In genomic region chr12:92136883-92137582, GRCh38 we compare ENCODE assay signal across 8 cellular contexts. TPM values are rescaled to one million over a fixed set of nuclear protein-coding genes. Genes with fewer than 3 reads are reported as not detected.
DNase-seq lines count a peak whose midpoint lies in the region; ATAC-seq and TF ChIP-seq lines count a peak whose summit lies in the region.

No MANE protein-coding gene starts in this region.

- H3K27me3 Mint-ChIP-seq in activated B cell treated with CpG ODN at 0.5 μM for 24 hours = no peaks in the 10 kb centered on the region
- no peaks in the 10 kb centered on the region for H3K27me3 Mint-ChIP-seq in stimulated activated naive CD8-positive, alpha-beta T cell treated with anti-CD3 and anti-CD28 coated beads, Interleukin-15, Interleukin-2, amounts not matched to agents 100 ng/mL and 50 ng/mL, for 24 hours

- ATAC-seq in activated B cell treated with CpG ODN at 0.5 μM for 24 hours (ENCODE audit: low read depth) (no peak), HG03159 (IDR thresholded peaks at IDR 0.05; ENCODE audit: unreplicated experiment) (no peak)

- H3K4me1 ChIP-seq in right atrium auricular region = peaks cover 0 to 73% of the 10 kb centered on the region in 2 donors
- peaks cover 0 to 83% (median 41%) of the 10 kb centered on the region in 4 donors for H3K4me1 ChIP-seq in tibial artery

- TF ChIP-seq CTCF in AG09309 (IDR thresholded peaks at IDR 0.05; ENCODE audit: control insufficient read depth, insufficient read depth, low read depth, low read length, missing control alignments) (no peak), HFF-Myc (IDR thresholded peaks at IDR 0.05; ENCODE audit: low read depth, low read length, missing control alignments) (no peak), activated B cell treated with CpG ODN at 0.5 μM for 24 hours (IDR thresholded peaks at IDR 0.05) (no peak), right atrium auricular region (IDR thresholded peaks at IDR 0.05) (no peak), tibial artery (IDR thresholded peaks at IDR 0.05) (no peak)

- H3K4me3 Mint-ChIP-seq in activated B cell treated with CpG ODN at 0.5 μM for 24 hours = peak overlapping the region; percentile 98
- peak overlapping the region; percentile 100 for H3K4me3 Mint-ChIP-seq in stimulated activated naive CD8-positive, alpha-beta T cell treated with anti-CD3 and anti-CD28 coated beads, Interleukin-15, Interleukin-2, amounts not matched to agents 100 ng/mL and 50 ng/mL, for 24 hours

- H3K4me1 Mint-ChIP-seq in activated B cell treated with CpG ODN at 0.5 μM for 24 hours = peaks cover 79% of the 10 kb centered on the region
- H3K4me1 Mint-ChIP-seq in stimulated activated naive CD8-positive, alpha-beta T cell treated with anti-CD3 and anti-CD28 coated beads, Interleukin-15, Interleukin-2, amounts not matched to agents 100 ng/mL and 50 ng/mL, for 24 hours (ENCODE audit: low read depth) = peaks cover 77% of the 10 kb centered on the region

- peaks cover 89% of the 10 kb centered on the region for H3K36me3 Mint-ChIP-seq in activated B cell treated with CpG ODN at 0.5 μM for 24 hours (ENCODE audit: low read depth)
- H3K36me3 Mint-ChIP-seq in stimulated activated naive CD8-positive, alpha-beta T cell treated with anti-CD3 and anti-CD28 coated beads, Interleukin-15, Interleukin-2, amounts not matched to agents 100 ng/mL and 50 ng/mL, for 24 hours (ENCODE audit: low read depth) = peaks cover 60% of the 10 kb centered on the region

- H3K4me3 ChIP-seq in AG09309 (ENCODE audit: control insufficient read depth, low read depth, low read length) = no peak overlapping the region
- no peak overlapping the region for H3K4me3 ChIP-seq in HFF-Myc (replicated peaks; ENCODE audit: low read depth, low read length)
- peak overlapping the region; percentile 84 to 100 for H3K4me3 ChIP-seq in right atrium auricular region
- H3K4me3 ChIP-seq in tibial artery = peak overlapping the region in 1 of 2 donors; percentile 94

- in situ Hi-C loops in KBM-7 (cut with MboI; ENCODE audit: low pct_unique_long_range_greater_than_20kb, low sequenced_read_pairs) = no loop called here

- H3K27me3 ChIP-seq in right atrium auricular region (no peaks in the 10 kb centered on the region), tibial artery (no peaks in the 10 kb centered on the region)

- CTCF ChIA-PET in activated B cell treated with CpG ODN at 0.5 μM for 24 hours (lab: Charles Lee) = interaction anchor here (0.7 to 2.0 kb wide), 6 partner anchors 36 to 755 kb away, joined by 3 to 10 read pairs (median 4); no protein-coding TSS in a partner anchor

- peak overlapping the region; percentile 69 for H3K27ac Mint-ChIP-seq in activated B cell treated with CpG ODN at 0.5 μM for 24 hours
- peak overlapping the region; percentile 93 for H3K27ac Mint-ChIP-seq in stimulated activated naive CD8-positive, alpha-beta T cell treated with anti-CD3 and anti-CD28 coated beads, Interleukin-15, Interleukin-2, amounts not matched to agents 100 ng/mL and 50 ng/mL, for 24 hours

- intact Hi-C loops in activated B cell treated with CpG ODN at 0.5 μM for 24 hours (cut with micrococcal nuclease) (no loop called here), tibial artery (cut with DNase I; ENCODE audit: low total_unique reads) (no loop called here)

- H3K9me3 Mint-ChIP-seq in activated B cell treated with CpG ODN at 0.5 μM for 24 hours = no peaks in the 10 kb centered on the region
- no peaks in the 10 kb centered on the region for H3K9me3 Mint-ChIP-seq in stimulated activated naive CD8-positive, alpha-beta T cell treated with anti-CD3 and anti-CD28 coated beads, Interleukin-15, Interleukin-2, amounts not matched to agents 100 ng/mL and 50 ng/mL, for 24 hours

- DNase-seq in AG09309 (ENCODE audit: low read depth) = peak; percentile 62
- DNase-seq in HFF-Myc (ENCODE audit: extremely low read depth, low read depth) = peak; percentile 56
- no peak for DNase-seq in activated B cell treated with CpG ODN at 0.5 μM for 24 hours
- no peak for DNase-seq in right atrium auricular region (ENCODE audit: low spot score)
- no peak for DNase-seq in KBM-7
- DNase-seq in tibial artery = no peak

- POLR2A ChIA-PET in activated B cell treated with CpG ODN at 0.5 μM for 24 hours (lab: Charles Lee) = interaction anchor here (0.6 to 7.7 kb wide), 25 partner anchors 8 to 1370 kb away, joined by 3 to 170 read pairs (median 4); partner anchors contain the start of gene BTG1

- H3K9me3 ChIP-seq in right atrium auricular region = no peaks in the 10 kb centered on the region
- H3K9me3 ChIP-seq in tibial artery = no peaks in the 10 kb centered on the region

- H3K36me3 ChIP-seq in right atrium auricular region (peaks cover 22% of the 10 kb centered on the region), tibial artery (peaks cover 0 to 15% (median 0%) of the 10 kb centered on the region in 3 donors)

- H3K27ac ChIP-seq in right atrium auricular region = peak overlapping the region; percentile 99 to 100
- H3K27ac ChIP-seq in tibial artery = peak overlapping the region in 1 of 2 donors; percentile 18

RNA-seq across cellular contexts. Expression of gene BTG1, which starts 8.6 kb away (rescaled TPM):
- total RNA-seq in activated B cell treated with CpG ODN at 0.5 μM for 24 hours = 423 and 429 TPM in 2 replicates
- total RNA-seq in right atrium auricular region = 10 to 100 TPM; 51.2 to 61.6 TPM

Comparison
In these comparisons a context has a peak if more than half of its experiments do, and no peak if none do; other contexts are left out.
1. DNase-seq: peak in AG09309 (single experiment) and HFF-Myc (single experiment); none in activated B cell treated with CpG ODN at 0.5 μM for 24 hours (single experiment), right atrium auricular region (single experiment), KBM-7 (single experiment) and tibial artery (0 of 2).
2. H3K4me3 ChIP-seq: peak in right atrium auricular region (2 of 2); none in AG09309 (single experiment) and HFF-Myc (single experiment).